ENCODE assay signal across 11 cellular contexts in the genomic region with DNA sequence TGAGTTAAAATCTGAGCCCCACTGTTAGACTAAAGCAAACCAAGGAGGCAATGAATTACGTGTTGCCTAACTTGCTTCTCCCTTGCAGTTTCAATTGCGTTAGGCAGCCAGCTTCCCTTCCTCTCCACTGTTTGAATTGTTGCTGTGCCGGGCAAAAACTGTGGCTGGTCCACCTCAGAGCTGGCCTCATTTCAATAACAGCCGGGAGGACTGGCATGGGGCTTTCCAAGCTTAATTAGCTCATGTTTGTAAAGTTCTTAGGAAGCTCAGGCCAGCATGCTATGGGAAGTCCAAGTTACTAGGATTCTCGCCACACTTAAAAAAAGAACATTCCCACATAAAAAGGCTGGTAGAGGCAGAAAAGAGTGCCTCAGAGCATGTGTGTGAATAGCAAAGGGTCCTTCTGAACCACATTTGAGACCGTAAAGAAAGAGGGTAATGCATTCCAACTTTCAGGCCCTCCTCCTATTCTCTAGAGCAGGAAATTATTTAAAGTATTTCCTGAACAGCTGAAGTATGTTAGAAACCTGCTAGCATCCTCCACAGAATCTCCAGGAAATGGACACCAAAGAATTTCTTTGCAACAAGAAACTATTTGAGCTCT.
DNase-seq lines count a peak whose midpoint lies in the region; ATAC-seq and TF ChIP-seq lines count a peak whose summit lies in the region.
"Had no signal": no experiment of that assay in that cellular context is flagged by ENCODE, and none has a peak within 500 bp of the region (broad histone marks: within the 10 kb centered on the region; RNA-seq: fewer than 3 reads in every experiment).

No MANE protein-coding gene starts in this region.

- peak overlapping the region; percentile 55 for H3K27ac Mint-ChIP-seq in stimulated activated memory B cell treated with anti-CD40 and anti-IgM and Interleukin-4, amounts not matched to agents 10 μg/mL and 1 μg/mL and 100 μg/mL, for 72 hours

- H3K36me3 Mint-ChIP-seq in stimulated activated memory B cell treated with anti-CD40 and anti-IgM and Interleukin-4, amounts not matched to agents 10 μg/mL and 1 μg/mL and 100 μg/mL, for 72 hours: no peaks in the 10 kb centered on the region

- no peaks in the 10 kb centered on the region for H3K9me3 Mint-ChIP-seq in stimulated activated memory B cell treated with anti-CD40 and anti-IgM and Interleukin-4, amounts not matched to agents 10 μg/mL and 1 μg/mL and 100 μg/mL, for 72 hours
- H3K9me3 Mint-ChIP-seq: activated T-cell treated with anti-CD3 and anti-CD28 coated beads, Interleukin-2, amount 50 U/mL, for 4 hours had no signal

- peak; percentile 25 for DNase-seq in cerebellar cortex (ENCODE audit: low spot score)
- peak; percentile 56 for DNase-seq in kidney tubule cell (ENCODE audit: low spot score)
- no peak for DNase-seq in DMS 273 (lab: John Stamatoyannopoulos, UW; ENCODE audit: unreplicated experiment)
- DNase-seq: activated T-cell treated with anti-CD3 and anti-CD28 coated beads, Interleukin-2, amount 50 U/mL, for 4 hours; glutamatergic neuron; Karpas-422 had no signal

- H3K27me3 Mint-ChIP-seq in stimulated activated memory B cell treated with anti-CD40 and anti-IgM and Interleukin-4, amounts not matched to agents 10 μg/mL and 1 μg/mL and 100 μg/mL, for 72 hours: no peaks in the 10 kb centered on the region

- no peak overlapping the region for H3K4me3 Mint-ChIP-seq in stimulated activated memory B cell treated with anti-CD40 and anti-IgM and Interleukin-4, amounts not matched to agents 10 μg/mL and 1 μg/mL and 100 μg/mL, for 72 hours
- H3K4me3 Mint-ChIP-seq: activated T-cell treated with anti-CD3 and anti-CD28 coated beads, Interleukin-2, amount 50 U/mL, for 4 hours had no signal

- TF ChIP-seq RAD21 in Ishikawa (IDR thresholded peaks at IDR 0.05; ENCODE audit: low read depth): no peak

- TF ChIP-seq EP300 in Ishikawa (IDR thresholded peaks at IDR 0.05; ENCODE audit: borderline replicate concordance): 0 out of 2 replicates have a peak, but pooled peaks have one; percentile 13

- H3K4me1 Mint-ChIP-seq in stimulated activated memory B cell treated with anti-CD40 and anti-IgM and Interleukin-4, amounts not matched to agents 10 μg/mL and 1 μg/mL and 100 μg/mL, for 72 hours: peaks cover 14% of the 10 kb centered on the region

- no peak for ATAC-seq in stimulated activated memory B cell treated with anti-CD40 and anti-IgM and Interleukin-4, amounts not matched to agents 10 μg/mL and 1 μg/mL and 100 μg/mL, for 72 hours
- ATAC-seq in HG03354 (IDR thresholded peaks at IDR 0.05; ENCODE audit: poor library complexity, severe bottlenecking, unreplicated experiment) (no peak), HG03196 (IDR thresholded peaks at IDR 0.05; ENCODE audit: unreplicated experiment) (no peak), GM21528 (IDR thresholded peaks at IDR 0.05; ENCODE audit: low FRiP score, unreplicated experiment) (no peak)
- ATAC-seq: activated T-cell treated with anti-CD3 and anti-CD28 coated beads, Interleukin-2, amount 50 U/mL, for 4 hours had no signal

TF ChIP-seq in Ishikawa, 13 proteins besides CTCF, POLR2A, EP300 and RAD21:
- TF ChIP-seq TEAD4 (IDR thresholded peaks at IDR 0.05) (peak; percentile 32; the same call in 1 of the 2 replicates), YY1 (IDR thresholded peaks at IDR 0.05; ENCODE audit: low read depth) (no peak), TCF12 (IDR thresholded peaks at IDR 0.05; ENCODE audit: low read depth) (0 out of 2 replicates have a peak, but pooled peaks have one; percentile 29)
